ENCODE assay signal across 8 cellular contexts in genomic region chr4:1869530-1870327, GRCh38. TPM values are rescaled to one million over a fixed set of nuclear protein-coding genes. Genes with fewer than 3 reads are reported as not detected.
DNase-seq lines count a peak whose midpoint lies in the region; ATAC-seq and TF ChIP-seq lines count a peak whose summit lies in the region.

No MANE protein-coding gene starts in this region.

- intact Hi-C loops in natural killer cell (cut with micrococcal nuclease), result loop anchor here (2.0 kb wide), 1 partner anchor 13 kb away; the partner anchor contains the start of gene LETM1

- H3K4me1 Mint-ChIP-seq in natural killer cell, result peaks cover 18 to 20% of the 10 kb centered on the region in 2 donors

- DNase-seq in HuH-7.5 (ENCODE audit: low spot score) (peak; percentile 68), natural killer cell (no peak), NCI-H1930 (lab: John Stamatoyannopoulos, UW) (no peak)
- DNase-seq in stimulated activated CD4-positive, alpha-beta T cell treated with anti-CD3 and anti-CD28 coated beads, Interleukin-12 subunit alpha, Interleukin-12 subunit beta, amount 100 ng/mL, for 4 hours, result no peak

- no peaks in the 10 kb centered on the region for H3K9me3 Mint-ChIP-seq in natural killer cell

- peak overlapping the region; percentile 86 for H3K4me3 Mint-ChIP-seq in natural killer cell

- ATAC-seq in GM19395 (IDR thresholded peaks at IDR 0.05; ENCODE audit: unreplicated experiment), result peak; percentile 28
- ATAC-seq in natural killer cell, result peak in 2 of 3 donors; percentile 0 to 1
- no peak for ATAC-seq in HG02884 (IDR thresholded peaks at IDR 0.05; ENCODE audit: unreplicated experiment)

- peak overlapping the region; percentile 91 to 94 for H3K27ac Mint-ChIP-seq in natural killer cell

- no peaks in the 10 kb centered on the region for H3K36me3 Mint-ChIP-seq in natural killer cell

- TF ChIP-seq CTCF in 22Rv1 (IDR thresholded peaks at IDR 0.05), result no peak
- TF ChIP-seq CTCF in natural killer cell (IDR thresholded peaks at IDR 0.05), result no peak

- H3K27ac ChIP-seq in 22Rv1 (peak overlapping the region; percentile 100), cingulate gyrus (ENCODE audit: low read depth, low read length) (peak overlapping the region; percentile 90)

- H3K27me3 Mint-ChIP-seq in natural killer cell (ENCODE audit: low read depth in 2 of 2), result no peaks in the 10 kb centered on the region

RNA-seq across cellular contexts. Expression of gene NSD2, which starts 1.5 kb away (rescaled TPM):
- total RNA-seq in natural killer cell, result 10 to 100 TPM; 36.4 to 51.0 (median 48.3) TPM

RNA-seq across cellular contexts. Expression of gene LETM1, which starts 13.8 kb away (rescaled TPM):
- total RNA-seq in natural killer cell, result 10 to 100 TPM; 40.4 to 56.5 (median 55.7) TPM
